18 cellular contexts compared by ENCODE assay signal in genomic region chr5:120254385-120254784, GRCh38.
"Had no signal": no experiment of that assay in that cellular context is flagged by ENCODE, and none has a peak within 500 bp of the region (broad histone marks: within the 10 kb centered on the region; RNA-seq: fewer than 3 reads in every experiment).

No MANE protein-coding gene starts in this region.

- H3K27ac ChIP-seq: colonic mucosa, esophagus squamous epithelium, foreskin keratinocyte, parathyroid adenoma, sigmoid colon, spleen, suprapubic skin had no signal

- H3K4me1 Mint-ChIP-seq: activated CD4-positive, alpha-beta memory T cell treated with anti-CD3 and anti-CD28 coated beads, Interleukin-2, amount 10 ng/mL, durations not matched to agents 7 days and 5 days had no signal

- H3K9me3 Mint-ChIP-seq: activated CD4-positive, alpha-beta memory T cell treated with anti-CD3 and anti-CD28 coated beads, Interleukin-2, amount 10 ng/mL, durations not matched to agents 7 days and 5 days; stimulated activated naive CD8-positive, alpha-beta T cell treated with anti-CD3 and anti-CD28 coated beads, Interleukin-15, Interleukin-2, amounts not matched to agents 100 ng/mL and 50 ng/mL, for 24 hours had no signal

- H3K4me3 ChIP-seq: colonic mucosa, esophagus squamous epithelium, lung, sigmoid colon, spleen, suprapubic skin had no signal

- H3K4me3 Mint-ChIP-seq: activated CD4-positive, alpha-beta memory T cell treated with anti-CD3 and anti-CD28 coated beads, Interleukin-2, amount 10 ng/mL, durations not matched to agents 7 days and 5 days; activated T-cell treated with anti-CD3 and anti-CD28 coated beads, Interleukin-2, amount 50 U/mL, for 24 hours; naive thymus-derived CD4-positive, alpha-beta T cell; stimulated activated naive CD8-positive, alpha-beta T cell treated with anti-CD3 and anti-CD28 coated beads, Interleukin-15, Interleukin-2, amounts not matched to agents 100 ng/mL and 50 ng/mL, for 24 hours had no signal

- H3K36me3 Mint-ChIP-seq: naive thymus-derived CD4-positive, alpha-beta T cell had no signal

- H3K4me1 ChIP-seq: colonic mucosa, esophagus squamous epithelium, foreskin keratinocyte, parathyroid adenoma, sigmoid colon, suprapubic skin had no signal

- H3K9me3 ChIP-seq: colonic mucosa, esophagus squamous epithelium, sigmoid colon, spleen, suprapubic skin had no signal

- DNase-seq: activated CD4-positive, alpha-beta memory T cell treated with anti-CD3 and anti-CD28 coated beads, Interleukin-2, amount 10 ng/mL, durations not matched to agents 7 days and 5 days; activated effector memory CD4-positive, alpha-beta T cell treated with Interleukin-2 at 50 U/mL for 16 hours; activated naive CD4-positive, alpha-beta T cell treated with anti-CD3 and anti-CD28 coated beads, Interleukin-2, amount 50 U/mL, for 16 hours; activated T-cell treated with anti-CD3 and anti-CD28 coated beads, Interleukin-2, amount 50 U/mL, for 24 hours; caudate nucleus; colonic mucosa; esophagus squamous epithelium; glutamatergic neuron; naive thymus-derived CD4-positive, alpha-beta T cell; sigmoid colon; spleen; T-helper 1 cell; trophoblast cell had no signal

- ATAC-seq: foreskin keratinocyte; naive thymus-derived CD4-positive, alpha-beta T cell had no signal

- H3K36me3 ChIP-seq: colonic mucosa, esophagus squamous epithelium, sigmoid colon, spleen, suprapubic skin had no signal

- H3K27me3 ChIP-seq: colonic mucosa, esophagus squamous epithelium, foreskin keratinocyte, sigmoid colon, spleen, suprapubic skin had no signal

- H3K27me3 Mint-ChIP-seq: activated CD4-positive, alpha-beta memory T cell treated with anti-CD3 and anti-CD28 coated beads, Interleukin-2, amount 10 ng/mL, durations not matched to agents 7 days and 5 days; activated T-cell treated with anti-CD3 and anti-CD28 coated beads, Interleukin-2, amount 50 U/mL, for 24 hours; naive thymus-derived CD4-positive, alpha-beta T cell; stimulated activated naive CD8-positive, alpha-beta T cell treated with anti-CD3 and anti-CD28 coated beads, Interleukin-15, Interleukin-2, amounts not matched to agents 100 ng/mL and 50 ng/mL, for 24 hours had no signal

- H3K27ac Mint-ChIP-seq: activated CD4-positive, alpha-beta memory T cell treated with anti-CD3 and anti-CD28 coated beads, Interleukin-2, amount 10 ng/mL, durations not matched to agents 7 days and 5 days; activated T-cell treated with anti-CD3 and anti-CD28 coated beads, Interleukin-2, amount 50 U/mL, for 24 hours; naive thymus-derived CD4-positive, alpha-beta T cell; stimulated activated naive CD8-positive, alpha-beta T cell treated with anti-CD3 and anti-CD28 coated beads, Interleukin-15, Interleukin-2, amounts not matched to agents 100 ng/mL and 50 ng/mL, for 24 hours had no signal
